In genomic region chr17:7839890-7840260, GRCh38 we compare ENCODE assay signal across 8 cellular contexts. TPM values are rescaled to one million over a fixed set of nuclear protein-coding genes. Genes with fewer than 3 reads are reported as not detected.
A peak's percentile ranks its signal among the peaks of the same experiment; 100 is the strongest.
DNase-seq lines count a peak whose midpoint lies in the region; ATAC-seq and TF ChIP-seq lines count a peak whose summit lies in the region.

No MANE protein-coding gene starts in this region.

- H3K4me3 ChIP-seq in Panc1 (ENCODE audit: low read depth in 2 of 2, low read length in 2 of 2): no peak overlapping the region
- no peak overlapping the region for H3K4me3 ChIP-seq in esophagus muscularis mucosa

- intact Hi-C loops in activated CD4-positive, alpha-beta memory T cell treated with anti-CD3 and anti-CD28 coated beads for 36 hours (cut with micrococcal nuclease): loop anchor here (5.0 to 10.0 kb wide), 8 partner anchors 258 to 598 kb away; partner anchors contain the start of genes CTC1, EIF5A, GABARAP and HES7
- intact Hi-C loops in Panc1 (cut with micrococcal nuclease; ENCODE audit: unreplicated experiment): no loop called here
- intact Hi-C loops in esophagus muscularis mucosa (cut with DNase I): loop anchor here (5.0 kb wide), 1 partner anchor 312 kb away; the partner anchor contains the start of gene PER1

- TF ChIP-seq EP300 in esophagus muscularis mucosa (IDR thresholded peaks at IDR 0.05): no peak

- H3K36me3 ChIP-seq in Panc1 (ENCODE audit: control insufficient read depth, insufficient read depth, low read length) (no peaks in the 10 kb centered on the region; the same call in 1 of the 2 replicates), esophagus muscularis mucosa (peaks cover 0 to 10% (median 5%) of the 10 kb centered on the region in 4 donors)

- no peak overlapping the region for H3K4me3 Mint-ChIP-seq in activated CD4-positive, alpha-beta memory T cell treated with anti-CD3 and anti-CD28 coated beads for 36 hours
- H3K4me3 Mint-ChIP-seq in activated CD4-positive, alpha-beta memory T cell treated with anti-CD3 and anti-CD28 coated beads, Interleukin-2, amount 10 ng/mL, durations not matched to agents 7 days and 5 days: no peak overlapping the region
- H3K4me3 Mint-ChIP-seq in stimulated activated naive B cell treated with anti-CD40 and anti-IgM and Interleukin-4, amounts not matched to agents 10 μg/mL and 1 μg/mL and 100 μg/mL, for 72 hours: peak overlapping the region in 1 of 2 donors; percentile 23

- H3K27me3 Mint-ChIP-seq in activated CD4-positive, alpha-beta memory T cell treated with anti-CD3 and anti-CD28 coated beads for 36 hours: no peaks in the 10 kb centered on the region
- H3K27me3 Mint-ChIP-seq in activated CD4-positive, alpha-beta memory T cell treated with anti-CD3 and anti-CD28 coated beads, Interleukin-2, amount 10 ng/mL, durations not matched to agents 7 days and 5 days: no peaks in the 10 kb centered on the region
- H3K27me3 Mint-ChIP-seq in stimulated activated naive B cell treated with anti-CD40 and anti-IgM and Interleukin-4, amounts not matched to agents 10 μg/mL and 1 μg/mL and 100 μg/mL, for 72 hours: no peaks in the 10 kb centered on the region

- H3K4me1 ChIP-seq in Panc1 (ENCODE audit: control insufficient read depth, insufficient read depth, low read length) (peaks cover 39% of the 10 kb centered on the region), esophagus muscularis mucosa (peaks cover 46 to 83% (median 80%) of the 10 kb centered on the region in 4 donors)

- peaks cover 4% of the 10 kb centered on the region for H3K36me3 Mint-ChIP-seq in activated CD4-positive, alpha-beta memory T cell treated with anti-CD3 and anti-CD28 coated beads for 36 hours
- H3K36me3 Mint-ChIP-seq in activated CD4-positive, alpha-beta memory T cell treated with anti-CD3 and anti-CD28 coated beads, Interleukin-2, amount 10 ng/mL, durations not matched to agents 7 days and 5 days (ENCODE audit: low read depth): peaks cover 15% of the 10 kb centered on the region
- peaks cover 5 to 20% of the 10 kb centered on the region in 2 donors for H3K36me3 Mint-ChIP-seq in stimulated activated naive B cell treated with anti-CD40 and anti-IgM and Interleukin-4, amounts not matched to agents 10 μg/mL and 1 μg/mL and 100 μg/mL, for 72 hours

- peak; percentile 41 for DNase-seq in activated CD4-positive, alpha-beta memory T cell treated with anti-CD3 and anti-CD28 coated beads for 36 hours
- no peak for DNase-seq in activated CD4-positive, alpha-beta memory T cell treated with anti-CD3 and anti-CD28 coated beads, Interleukin-2, amount 10 ng/mL, durations not matched to agents 7 days and 5 days
- DNase-seq in Panc1 (ENCODE audit: low read depth, low spot score) (no peak), esophagus muscularis mucosa (ENCODE audit: extremely low spot score) (no peak), GM20000 (ENCODE audit: low spot score) (no peak), cerebellar nuclear complex (lab: John Stamatoyannopoulos, UW) (no peak)
- no peak for DNase-seq in stimulated activated naive B cell treated with anti-CD40 and anti-IgM and Interleukin-4, amounts not matched to agents 10 μg/mL and 1 μg/mL and 100 μg/mL, for 72 hours

- H3K27ac ChIP-seq in Panc1 (ENCODE audit: low read length) (peak overlapping the region; percentile 85; the same call in 1 of the 2 replicates), esophagus muscularis mucosa (replicated peaks in 1 of 4) (peak overlapping the region; percentile 97 to 98 (median 98))

- H3K27me3 ChIP-seq in Panc1 (ENCODE audit: control insufficient read depth, insufficient read depth, low read length): no peaks in the 10 kb centered on the region
- H3K27me3 ChIP-seq in esophagus muscularis mucosa: no peaks in the 10 kb centered on the region

- in situ Hi-C loops in Panc1 (cut with HindIII; ENCODE audit: low pct_unique_long_range_greater_than_20kb, low sequenced_read_pairs): no loop called here

- WGBS in esophagus muscularis mucosa: 34% methylated on average over 2 of the region's 2 CpGs

- TF ChIP-seq CTCF in Panc1 (IDR thresholded peaks at IDR 0.05) (no peak), esophagus muscularis mucosa (IDR thresholded peaks at IDR 0.05) (no peak), GM20000 (IDR thresholded peaks at IDR 0.05; ENCODE audit: extremely low read depth, missing control alignments) (no peak)

- peak overlapping the region; percentile 85 for H3K27ac Mint-ChIP-seq in activated CD4-positive, alpha-beta memory T cell treated with anti-CD3 and anti-CD28 coated beads for 36 hours
- H3K27ac Mint-ChIP-seq in activated CD4-positive, alpha-beta memory T cell treated with anti-CD3 and anti-CD28 coated beads, Interleukin-2, amount 10 ng/mL, durations not matched to agents 7 days and 5 days: no peak overlapping the region
- H3K27ac Mint-ChIP-seq in stimulated activated naive B cell treated with anti-CD40 and anti-IgM and Interleukin-4, amounts not matched to agents 10 μg/mL and 1 μg/mL and 100 μg/mL, for 72 hours: peak overlapping the region; percentile 38

- ATAC-seq in Panc1: no peak
- ATAC-seq in stimulated activated naive B cell treated with anti-CD40 and anti-IgM and Interleukin-4, amounts not matched to agents 10 μg/mL and 1 μg/mL and 100 μg/mL, for 72 hours (replicated peaks): no peak
- no peak for ATAC-seq in GM18520 (IDR thresholded peaks at IDR 0.05; ENCODE audit: unreplicated experiment)

- no TSS peak for BruUV-seq in Panc1 (replicated peaks; lab: Mats Ljungman, UMichigan)

- H3K9me3 Mint-ChIP-seq in activated CD4-positive, alpha-beta memory T cell treated with anti-CD3 and anti-CD28 coated beads for 36 hours: no peaks in the 10 kb centered on the region
- H3K9me3 Mint-ChIP-seq in activated CD4-positive, alpha-beta memory T cell treated with anti-CD3 and anti-CD28 coated beads, Interleukin-2, amount 10 ng/mL, durations not matched to agents 7 days and 5 days: no peaks in the 10 kb centered on the region
- H3K9me3 Mint-ChIP-seq in stimulated activated naive B cell treated with anti-CD40 and anti-IgM and Interleukin-4, amounts not matched to agents 10 μg/mL and 1 μg/mL and 100 μg/mL, for 72 hours: no peaks in the 10 kb centered on the region

- no peak for TF ChIP-seq POLR2A in esophagus muscularis mucosa (IDR thresholded peaks at IDR 0.05; ENCODE audit: low read depth)

- H3K9me3 ChIP-seq in Panc1 (ENCODE audit: control insufficient read depth, insufficient read depth, low read depth, low read length): no peaks in the 10 kb centered on the region
- H3K9me3 ChIP-seq in esophagus muscularis mucosa: no peaks in the 10 kb centered on the region

- CTCF ChIA-PET in activated CD4-positive, alpha-beta memory T cell treated with anti-CD3 and anti-CD28 coated beads for 36 hours (lab: Charles Lee): no interaction called here
- CTCF ChIA-PET in activated CD4-positive, alpha-beta memory T cell treated with anti-CD3 and anti-CD28 coated beads, Interleukin-2, amount 10 ng/mL, durations not matched to agents 7 days and 5 days (lab: Charles Lee): interaction anchor here (3.2 to 4.2 kb wide), 2 partner anchors 11 to 17 kb away, joined by 14 to 18 read pairs; partner anchors contain the start of gene NAA38
- CTCF ChIA-PET in Panc1 (lab: Charles Lee): no interaction called here

- POLR2A ChIA-PET in activated CD4-positive, alpha-beta memory T cell treated with anti-CD3 and anti-CD28 coated beads for 36 hours (lab: Charles Lee): no interaction called here
- POLR2A ChIA-PET in activated CD4-positive, alpha-beta memory T cell treated with anti-CD3 and anti-CD28 coated beads, Interleukin-2, amount 10 ng/mL, durations not matched to agents 7 days and 5 days (lab: Charles Lee): no interaction called here
- POLR2A ChIA-PET in Panc1 (lab: Charles Lee): no interaction called here

- peaks cover 50% of the 10 kb centered on the region for H3K4me1 Mint-ChIP-seq in activated CD4-positive, alpha-beta memory T cell treated with anti-CD3 and anti-CD28 coated beads for 36 hours (ENCODE audit: low read depth)
- peaks cover 57% of the 10 kb centered on the region for H3K4me1 Mint-ChIP-seq in activated CD4-positive, alpha-beta memory T cell treated with anti-CD3 and anti-CD28 coated beads, Interleukin-2, amount 10 ng/mL, durations not matched to agents 7 days and 5 days
- H3K4me1 Mint-ChIP-seq in stimulated activated naive B cell treated with anti-CD40 and anti-IgM and Interleukin-4, amounts not matched to agents 10 μg/mL and 1 μg/mL and 100 μg/mL, for 72 hours: peaks cover 55 to 74% of the 10 kb centered on the region in 2 donors

RNA-seq across cellular contexts. Expression of gene KDM6B, which starts 5.9 kb away (rescaled TPM):
- total RNA-seq in activated CD4-positive, alpha-beta memory T cell treated with anti-CD3 and anti-CD28 coated beads for 36 hours: 10 to 100 TPM; 44.1 to 49.6 TPM
- total RNA-seq in activated CD4-positive, alpha-beta memory T cell treated with anti-CD3 and anti-CD28 coated beads, Interleukin-2, amount 10 ng/mL, durations not matched to agents 7 days and 5 days: 10 to 100 TPM; 20.9 to 23.7 TPM
- total RNA-seq in Panc1 (2021; ENCODE audit: unreplicated experiment) (19.9 TPM), esophagus muscularis mucosa (100 to 1,000 TPM in 1 of 4 donors, 10 to 100 TPM in 3; 10.8 to 101 (median 15.1) TPM)
- 16.0 TPM for polyA plus RNA-seq in Panc1 (2012; ENCODE audit: insufficient read length)

RNA-seq across cellular contexts. Expression of gene TMEM88, which starts 15.0 kb away (rescaled TPM):
- 1 to 10 TPM; 2.2 to 2.4 TPM for total RNA-seq in activated CD4-positive, alpha-beta memory T cell treated with anti-CD3 and anti-CD28 coated beads for 36 hours
- total RNA-seq in activated CD4-positive, alpha-beta memory T cell treated with anti-CD3 and anti-CD28 coated beads, Interleukin-2, amount 10 ng/mL, durations not matched to agents 7 days and 5 days: 1 to 10 TPM in 1 of 2 experiments, under 1 TPM in 1; 0.78 to 1.5 TPM
- total RNA-seq in Panc1 (2021; ENCODE audit: unreplicated experiment) (1.6 TPM), esophagus muscularis mucosa (10 to 100 TPM; 13.3 to 45.9 (median 42.5) TPM)
- 1.1 TPM for polyA plus RNA-seq in Panc1 (2012; ENCODE audit: insufficient read length)

RNA-seq across cellular contexts. Expression of gene NAA38, which starts 17.5 kb away (rescaled TPM):
- total RNA-seq in activated CD4-positive, alpha-beta memory T cell treated with anti-CD3 and anti-CD28 coated beads for 36 hours: 10 to 100 TPM; 68.2 to 74.7 TPM
- 10 to 100 TPM; 69.8 to 76.9 TPM for total RNA-seq in activated CD4-positive, alpha-beta memory T cell treated with anti-CD3 and anti-CD28 coated beads, Interleukin-2, amount 10 ng/mL, durations not matched to agents 7 days and 5 days
- total RNA-seq in Panc1 (2021; ENCODE audit: unreplicated experiment) (75.2 TPM), esophagus muscularis mucosa (100 to 1,000 TPM in 2 of 4 donors, 10 to 100 TPM in 2; 61.4 to 110 (median 102) TPM)
- polyA plus RNA-seq in Panc1 (2012; ENCODE audit: insufficient read length): 176 TPM

RNA-seq across cellular contexts. Expression of gene CYB5D1, which starts 17.9 kb away (rescaled TPM):
- 1 to 10 TPM; 6.0 to 6.9 TPM for total RNA-seq in activated CD4-positive, alpha-beta memory T cell treated with anti-CD3 and anti-CD28 coated beads for 36 hours
- 1 to 10 TPM; 5.3 to 7.5 TPM for total RNA-seq in activated CD4-positive, alpha-beta memory T cell treated with anti-CD3 and anti-CD28 coated beads, Interleukin-2, amount 10 ng/mL, durations not matched to agents 7 days and 5 days
- 8.6 TPM for total RNA-seq in Panc1 (2021; ENCODE audit: unreplicated experiment)
- 9.2 TPM for polyA plus RNA-seq in Panc1 (2012; ENCODE audit: insufficient read length)
- 10 to 100 TPM; 11.6 to 14.9 (median 12.0) TPM for total RNA-seq in esophagus muscularis mucosa

RNA-seq across cellular contexts. Expression of gene CHD3, which starts 48.7 kb away (rescaled TPM):
- 100 to 1,000 TPM; 120 to 133 TPM for total RNA-seq in activated CD4-positive, alpha-beta memory T cell treated with anti-CD3 and anti-CD28 coated beads for 36 hours
- total RNA-seq in activated CD4-positive, alpha-beta memory T cell treated with anti-CD3 and anti-CD28 coated beads, Interleukin-2, amount 10 ng/mL, durations not matched to agents 7 days and 5 days: 100 to 1,000 TPM; 127 to 131 TPM
- total RNA-seq in Panc1 (2021; ENCODE audit: unreplicated experiment) (84.6 TPM), esophagus muscularis mucosa (100 to 1,000 TPM in 3 of 4 donors, 10 to 100 TPM in 1; 82.7 to 139 (median 111) TPM)
- polyA plus RNA-seq in Panc1 (2012; ENCODE audit: insufficient read length): 113 TPM
